In the genomic region with DNA sequence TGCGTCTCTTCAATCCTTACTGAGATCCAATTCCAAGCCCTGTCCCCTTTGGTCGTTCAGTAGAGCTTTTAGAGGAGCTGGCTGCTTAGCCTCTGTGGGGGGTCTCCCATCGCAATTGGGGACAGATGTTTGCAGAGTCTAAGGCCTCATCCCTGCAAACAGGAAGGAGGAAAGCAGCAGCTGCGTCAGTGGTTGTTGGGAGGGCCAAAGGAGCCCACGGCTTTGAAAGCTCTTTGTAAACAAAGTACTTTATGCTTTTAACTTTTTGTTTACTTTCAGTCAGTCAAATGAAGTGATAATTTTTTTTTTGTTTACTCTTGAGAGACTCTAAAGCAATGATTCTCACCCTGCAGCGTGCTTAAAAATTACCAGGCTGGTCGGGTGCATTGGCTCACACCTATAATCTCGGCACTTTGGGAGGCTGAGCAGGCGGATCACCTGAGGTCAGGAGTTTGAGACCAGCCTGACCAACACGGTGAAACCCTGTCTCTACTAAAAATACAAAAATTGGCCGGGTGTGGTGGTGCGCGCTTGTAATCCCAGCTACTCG, we compare ENCODE assay signal across 1 cellular context.
TF ChIP-seq lines count a peak whose summit lies in the region.

No MANE protein-coding gene starts in this region.

TF ChIP-seq in HepG2, 621 proteins besides CTCF, POLR2A, EP300 and RAD21 (continued from another document and continues in another):
- TF ChIP-seq, protein P1, sequence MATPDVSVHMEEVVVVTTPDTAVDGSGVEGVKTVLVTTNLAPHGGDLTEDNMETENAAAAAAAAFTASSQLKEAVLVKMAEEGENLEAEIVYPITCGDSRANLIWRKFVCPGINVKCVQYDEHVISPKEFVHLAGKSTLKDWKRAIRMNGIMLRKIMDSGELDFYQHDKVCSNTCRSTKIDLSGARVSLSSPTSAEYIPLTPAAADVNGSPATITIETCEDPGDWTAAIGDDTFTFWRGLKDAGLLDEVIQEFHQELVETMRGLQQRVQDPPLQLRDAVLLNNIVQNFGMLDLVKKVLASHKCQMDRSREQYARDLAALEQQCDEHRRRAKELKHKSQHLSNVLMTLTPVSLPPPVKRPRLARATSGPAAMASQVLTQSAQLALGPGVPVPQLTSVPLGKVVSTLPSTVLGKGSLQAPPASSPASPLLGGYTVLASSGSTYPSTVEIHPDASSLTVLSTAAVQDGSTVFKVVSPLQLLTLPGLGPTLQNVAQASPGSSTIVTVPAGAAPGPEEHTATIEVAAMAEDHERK (CRISPR knock-in tag; IDR thresholded peaks at IDR 0.05; ENCODE audit: low read depth) = 0 out of 2 replicates have a peak, but pooled peaks have one; percentile 18
- TF ChIP-seq ZFX (CRISPR knock-in tag; IDR thresholded peaks at IDR 0.05; ENCODE audit: low read depth) (peak; percentile 47; the same call in 1 of the 2 replicates), MLLT10 (CRISPR knock-in tag; IDR thresholded peaks at IDR 0.05) (no peak), JUNB (CRISPR knock-in tag; IDR thresholded peaks at IDR 0.05; ENCODE audit: borderline replicate concordance) (no peak), ZNF24 (IDR thresholded peaks at IDR 0.05) (no peak), SNAI1 (CRISPR knock-in tag; IDR thresholded peaks at IDR 0.05; ENCODE audit: borderline replicate concordance) (0 out of 2 replicates have a peak, but pooled peaks have one; percentile 14), KDM5A (IDR thresholded peaks at IDR 0.05; ENCODE audit: borderline replicate concordance, low read length) (no peak), HNRNPUL1 (IDR thresholded peaks at IDR 0.05; ENCODE audit: low read depth, low read length) (no peak), TMF1 (CRISPR knock-in tag; IDR thresholded peaks at IDR 0.05; ENCODE audit: low read depth) (no peak), IKZF4 (CRISPR knock-in tag; IDR thresholded peaks at IDR 0.05; ENCODE audit: borderline replicate concordance, low read depth, not compliant biosample characterization) (no peak), ZNF564 (CRISPR knock-in tag; IDR thresholded peaks at IDR 0.05) (no peak), ZNF230 (CRISPR knock-in tag; IDR thresholded peaks at IDR 0.05) (no peak), ZBTB1 (CRISPR knock-in tag; IDR thresholded peaks at IDR 0.05; ENCODE audit: borderline replicate concordance) (no peak), DMAP1 (CRISPR knock-in tag; IDR thresholded peaks at IDR 0.05) (no peak), ZNF660 (CRISPR knock-in tag; IDR thresholded peaks at IDR 0.05; ENCODE audit: borderline replicate concordance, low read depth) (no peak), ZSCAN29 (CRISPR knock-in tag; conservative IDR thresholded peaks at IDR 0.05) (no peak), ZNF776 (CRISPR knock-in tag; IDR thresholded peaks at IDR 0.05) (no peak), ZNF788 (CRISPR knock-in tag; IDR thresholded peaks at IDR 0.05; ENCODE audit: borderline replicate concordance) (peak; percentile 27; the same call in 1 of the 2 replicates), ZNF138 (CRISPR knock-in tag; IDR thresholded peaks at IDR 0.05; ENCODE audit: low read depth) (no peak), ZNF724P (CRISPR knock-in tag; IDR thresholded peaks at IDR 0.05; ENCODE audit: borderline replicate concordance) (no peak), CHD2 (IDR thresholded peaks at IDR 0.05; ENCODE audit: low read depth, low read length) (no peak), SMAD9 (CRISPR knock-in tag; IDR thresholded peaks at IDR 0.05) (no peak), ISX (CRISPR knock-in tag; conservative IDR thresholded peaks at IDR 0.05) (no peak), GFI1 (CRISPR knock-in tag; IDR thresholded peaks at IDR 0.05; ENCODE audit: borderline replicate concordance) (peak; percentile 82), TBP (CRISPR knock-in tag; IDR thresholded peaks at IDR 0.05) (no peak), ZFP36 (IDR thresholded peaks at IDR 0.05; ENCODE audit: borderline replicate concordance, low read depth, low read length, partially characterized antibody) (no peak), EHMT2 (IDR thresholded peaks at IDR 0.05; ENCODE audit: borderline replicate concordance, low read depth, low read length) (no peak), ZNF777 (CRISPR knock-in tag; IDR thresholded peaks at IDR 0.05) (no peak), NFE2L2 (IDR thresholded peaks at IDR 0.05; ENCODE audit: low read length) (no peak)
- TF ChIP-seq, protein P2, sequence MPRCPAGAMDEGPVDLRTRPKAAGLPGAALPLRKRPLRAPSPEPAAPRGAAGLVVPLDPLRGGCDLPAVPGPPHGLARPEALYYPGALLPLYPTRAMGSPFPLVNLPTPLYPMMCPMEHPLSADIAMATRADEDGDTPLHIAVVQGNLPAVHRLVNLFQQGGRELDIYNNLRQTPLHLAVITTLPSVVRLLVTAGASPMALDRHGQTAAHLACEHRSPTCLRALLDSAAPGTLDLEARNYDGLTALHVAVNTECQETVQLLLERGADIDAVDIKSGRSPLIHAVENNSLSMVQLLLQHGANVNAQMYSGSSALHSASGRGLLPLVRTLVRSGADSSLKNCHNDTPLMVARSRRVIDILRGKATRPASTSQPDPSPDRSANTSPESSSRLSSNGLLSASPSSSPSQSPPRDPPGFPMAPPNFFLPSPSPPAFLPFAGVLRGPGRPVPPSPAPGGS (CRISPR knock-in tag; IDR thresholded peaks at IDR 0.05) = no peak
- TF ChIP-seq, protein P3, sequence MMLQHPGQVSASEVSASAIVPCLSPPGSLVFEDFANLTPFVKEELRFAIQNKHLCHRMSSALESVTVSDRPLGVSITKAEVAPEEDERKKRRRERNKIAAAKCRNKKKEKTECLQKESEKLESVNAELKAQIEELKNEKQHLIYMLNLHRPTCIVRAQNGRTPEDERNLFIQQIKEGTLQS (CRISPR knock-in tag; IDR thresholded peaks at IDR 0.05) = no peak
- TF ChIP-seq, protein P4, sequence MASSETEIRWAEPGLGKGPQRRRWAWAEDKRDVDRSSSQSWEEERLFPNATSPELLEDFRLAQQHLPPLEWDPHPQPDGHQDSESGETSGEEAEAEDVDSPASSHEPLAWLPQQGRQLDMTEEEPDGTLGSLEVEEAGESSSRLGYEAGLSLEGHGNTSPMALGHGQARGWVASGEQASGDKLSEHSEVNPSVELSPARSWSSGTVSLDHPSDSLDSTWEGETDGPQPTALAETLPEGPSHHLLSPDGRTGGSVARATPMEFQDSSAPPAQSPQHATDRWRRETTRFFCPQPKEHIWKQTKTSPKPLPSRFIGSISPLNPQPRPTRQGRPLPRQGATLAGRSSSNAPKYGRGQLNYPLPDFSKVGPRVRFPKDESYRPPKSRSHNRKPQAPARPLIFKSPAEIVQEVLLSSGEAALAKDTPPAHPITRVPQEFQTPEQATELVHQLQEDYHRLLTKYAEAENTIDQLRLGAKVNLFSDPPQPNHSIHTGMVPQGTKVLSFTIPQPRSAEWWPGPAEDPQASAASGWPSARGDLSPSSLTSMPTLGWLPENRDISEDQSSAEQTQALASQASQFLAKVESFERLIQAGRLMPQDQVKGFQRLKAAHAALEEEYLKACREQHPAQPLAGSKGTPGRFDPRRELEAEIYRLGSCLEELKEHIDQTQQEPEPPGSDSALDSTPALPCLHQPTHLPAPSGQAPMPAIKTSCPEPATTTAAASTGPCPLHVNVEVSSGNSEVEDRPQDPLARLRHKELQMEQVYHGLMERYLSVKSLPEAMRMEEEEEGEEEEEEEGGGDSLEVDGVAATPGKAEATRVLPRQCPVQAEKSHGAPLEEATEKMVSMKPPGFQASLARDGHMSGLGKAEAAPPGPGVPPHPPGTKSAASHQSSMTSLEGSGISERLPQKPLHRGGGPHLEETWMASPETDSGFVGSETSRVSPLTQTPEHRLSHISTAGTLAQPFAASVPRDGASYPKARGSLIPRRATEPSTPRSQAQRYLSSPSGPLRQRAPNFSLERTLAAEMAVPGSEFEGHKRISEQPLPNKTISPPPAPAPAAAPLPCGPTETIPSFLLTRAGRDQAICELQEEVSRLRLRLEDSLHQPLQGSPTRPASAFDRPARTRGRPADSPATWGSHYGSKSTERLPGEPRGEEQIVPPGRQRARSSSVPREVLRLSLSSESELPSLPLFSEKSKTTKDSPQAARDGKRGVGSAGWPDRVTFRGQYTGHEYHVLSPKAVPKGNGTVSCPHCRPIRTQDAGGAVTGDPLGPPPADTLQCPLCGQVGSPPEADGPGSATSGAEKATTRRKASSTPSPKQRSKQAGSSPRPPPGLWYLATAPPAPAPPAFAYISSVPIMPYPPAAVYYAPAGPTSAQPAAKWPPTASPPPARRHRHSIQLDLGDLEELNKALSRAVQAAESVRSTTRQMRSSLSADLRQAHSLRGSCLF (CRISPR knock-in tag; IDR thresholded peaks at IDR 0.05; ENCODE audit: borderline replicate concordance) = no peak
- TF ChIP-seq, protein P5, sequence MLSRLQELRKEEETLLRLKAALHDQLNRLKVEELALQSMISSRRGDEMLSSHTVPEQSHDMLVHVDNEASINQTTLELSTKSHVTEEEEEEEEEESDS (CRISPR knock-in tag; IDR thresholded peaks at IDR 0.05; ENCODE audit: borderline replicate concordance) = no peak
- TF ChIP-seq, protein P6, sequence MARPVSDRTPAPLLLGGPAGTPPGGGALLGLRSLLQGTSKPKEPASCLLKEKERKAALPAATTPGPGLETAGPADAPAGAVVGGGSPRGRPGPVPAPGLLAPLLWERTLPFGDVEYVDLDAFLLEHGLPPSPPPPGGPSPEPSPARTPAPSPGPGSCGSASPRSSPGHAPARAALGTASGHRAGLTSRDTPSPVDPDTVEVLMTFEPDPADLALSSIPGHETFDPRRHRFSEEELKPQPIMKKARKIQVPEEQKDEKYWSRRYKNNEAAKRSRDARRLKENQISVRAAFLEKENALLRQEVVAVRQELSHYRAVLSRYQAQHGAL (CRISPR knock-in tag; IDR thresholded peaks at IDR 0.05; ENCODE audit: not compliant biosample characterization) = no peak
- TF ChIP-seq, protein P7, sequence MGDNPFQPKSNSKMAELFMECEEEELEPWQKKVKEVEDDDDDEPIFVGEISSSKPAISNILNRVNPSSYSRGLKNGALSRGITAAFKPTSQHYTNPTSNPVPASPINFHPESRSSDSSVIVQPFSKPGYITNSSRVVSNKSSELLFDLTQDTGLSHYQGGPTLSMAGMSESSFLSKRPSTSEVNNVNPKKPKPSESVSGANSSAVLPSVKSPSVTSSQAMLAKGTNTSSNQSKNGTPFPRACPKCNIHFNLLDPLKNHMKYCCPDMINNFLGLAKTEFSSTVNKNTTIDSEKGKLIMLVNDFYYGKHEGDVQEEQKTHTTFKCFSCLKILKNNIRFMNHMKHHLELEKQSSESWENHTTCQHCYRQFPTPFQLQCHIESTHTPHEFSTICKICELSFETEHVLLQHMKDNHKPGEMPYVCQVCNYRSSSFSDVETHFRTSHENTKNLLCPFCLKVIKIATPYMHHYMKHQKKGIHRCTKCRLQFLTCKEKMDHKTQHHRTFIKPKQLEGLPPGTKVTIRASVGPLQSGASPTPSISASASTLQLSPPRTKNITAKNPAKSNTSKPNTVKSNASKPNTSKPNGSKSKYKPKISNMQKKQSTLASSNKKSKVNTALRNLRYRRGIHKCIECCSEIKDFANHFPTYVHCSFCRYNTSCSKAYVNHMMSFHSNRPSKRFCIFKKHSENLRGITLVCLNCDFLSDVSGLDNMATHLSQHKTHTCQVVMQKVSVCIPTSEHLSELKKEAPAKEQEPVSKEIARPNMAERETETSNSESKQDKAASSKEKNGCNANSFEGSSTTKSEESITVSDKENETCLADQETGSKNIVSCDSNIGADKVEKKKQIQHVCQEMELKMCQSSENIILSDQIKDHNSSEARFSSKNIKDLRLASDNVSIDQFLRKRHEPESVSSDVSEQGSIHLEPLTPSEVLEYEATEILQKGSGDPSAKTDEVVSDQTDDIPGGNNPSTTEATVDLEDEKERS (CRISPR knock-in tag; IDR thresholded peaks at IDR 0.05) = no peak
- TF ChIP-seq, protein P8, sequence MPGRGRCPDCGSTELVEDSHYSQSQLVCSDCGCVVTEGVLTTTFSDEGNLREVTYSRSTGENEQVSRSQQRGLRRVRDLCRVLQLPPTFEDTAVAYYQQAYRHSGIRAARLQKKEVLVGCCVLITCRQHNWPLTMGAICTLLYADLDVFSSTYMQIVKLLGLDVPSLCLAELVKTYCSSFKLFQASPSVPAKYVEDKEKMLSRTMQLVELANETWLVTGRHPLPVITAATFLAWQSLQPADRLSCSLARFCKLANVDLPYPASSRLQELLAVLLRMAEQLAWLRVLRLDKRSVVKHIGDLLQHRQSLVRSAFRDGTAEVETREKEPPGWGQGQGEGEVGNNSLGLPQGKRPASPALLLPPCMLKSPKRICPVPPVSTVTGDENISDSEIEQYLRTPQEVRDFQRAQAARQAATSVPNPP (CRISPR knock-in tag; IDR thresholded peaks at IDR 0.05) = 0 out of 2 replicates have a peak, but pooled peaks have one; percentile 35
- TF ChIP-seq, protein P9, sequence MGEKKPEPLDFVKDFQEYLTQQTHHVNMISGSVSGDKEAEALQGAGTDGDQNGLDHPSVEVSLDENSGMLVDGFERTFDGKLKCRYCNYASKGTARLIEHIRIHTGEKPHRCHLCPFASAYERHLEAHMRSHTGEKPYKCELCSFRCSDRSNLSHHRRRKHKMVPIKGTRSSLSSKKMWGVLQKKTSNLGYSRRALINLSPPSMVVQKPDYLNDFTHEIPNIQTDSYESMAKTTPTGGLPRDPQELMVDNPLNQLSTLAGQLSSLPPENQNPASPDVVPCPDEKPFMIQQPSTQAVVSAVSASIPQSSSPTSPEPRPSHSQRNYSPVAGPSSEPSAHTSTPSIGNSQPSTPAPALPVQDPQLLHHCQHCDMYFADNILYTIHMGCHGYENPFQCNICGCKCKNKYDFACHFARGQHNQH (CRISPR knock-in tag; IDR thresholded peaks at IDR 0.05) = peak; percentile 50; the same call in 1 of the 2 replicates
- TF ChIP-seq, protein P10, sequence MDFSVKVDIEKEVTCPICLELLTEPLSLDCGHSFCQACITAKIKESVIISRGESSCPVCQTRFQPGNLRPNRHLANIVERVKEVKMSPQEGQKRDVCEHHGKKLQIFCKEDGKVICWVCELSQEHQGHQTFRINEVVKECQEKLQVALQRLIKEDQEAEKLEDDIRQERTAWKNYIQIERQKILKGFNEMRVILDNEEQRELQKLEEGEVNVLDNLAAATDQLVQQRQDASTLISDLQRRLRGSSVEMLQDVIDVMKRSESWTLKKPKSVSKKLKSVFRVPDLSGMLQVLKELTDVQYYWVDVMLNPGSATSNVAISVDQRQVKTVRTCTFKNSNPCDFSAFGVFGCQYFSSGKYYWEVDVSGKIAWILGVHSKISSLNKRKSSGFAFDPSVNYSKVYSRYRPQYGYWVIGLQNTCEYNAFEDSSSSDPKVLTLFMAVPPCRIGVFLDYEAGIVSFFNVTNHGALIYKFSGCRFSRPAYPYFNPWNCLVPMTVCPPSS (IDR thresholded peaks at IDR 0.05) = no peak
- TF ChIP-seq, protein P11, sequence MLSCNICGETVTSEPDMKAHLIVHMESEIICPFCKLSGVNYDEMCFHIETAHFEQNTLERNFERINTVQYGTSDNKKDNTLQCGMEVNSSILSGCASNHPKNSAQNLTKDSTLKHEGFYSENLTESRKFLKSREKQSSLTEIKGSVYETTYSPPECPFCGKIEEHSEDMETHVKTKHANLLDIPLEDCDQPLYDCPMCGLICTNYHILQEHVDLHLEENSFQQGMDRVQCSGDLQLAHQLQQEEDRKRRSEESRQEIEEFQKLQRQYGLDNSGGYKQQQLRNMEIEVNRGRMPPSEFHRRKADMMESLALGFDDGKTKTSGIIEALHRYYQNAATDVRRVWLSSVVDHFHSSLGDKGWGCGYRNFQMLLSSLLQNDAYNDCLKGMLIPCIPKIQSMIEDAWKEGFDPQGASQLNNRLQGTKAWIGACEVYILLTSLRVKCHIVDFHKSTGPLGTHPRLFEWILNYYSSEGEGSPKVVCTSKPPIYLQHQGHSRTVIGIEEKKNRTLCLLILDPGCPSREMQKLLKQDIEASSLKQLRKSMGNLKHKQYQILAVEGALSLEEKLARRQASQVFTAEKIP (CRISPR knock-in tag; IDR thresholded peaks at IDR 0.05; ENCODE audit: borderline replicate concordance) = no peak
- TF ChIP-seq, protein P12, sequence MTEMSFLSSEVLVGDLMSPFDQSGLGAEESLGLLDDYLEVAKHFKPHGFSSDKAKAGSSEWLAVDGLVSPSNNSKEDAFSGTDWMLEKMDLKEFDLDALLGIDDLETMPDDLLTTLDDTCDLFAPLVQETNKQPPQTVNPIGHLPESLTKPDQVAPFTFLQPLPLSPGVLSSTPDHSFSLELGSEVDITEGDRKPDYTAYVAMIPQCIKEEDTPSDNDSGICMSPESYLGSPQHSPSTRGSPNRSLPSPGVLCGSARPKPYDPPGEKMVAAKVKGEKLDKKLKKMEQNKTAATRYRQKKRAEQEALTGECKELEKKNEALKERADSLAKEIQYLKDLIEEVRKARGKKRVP (CRISPR knock-in tag; IDR thresholded peaks at IDR 0.05) = peak in 1 of 2 experiments; percentile 57; a peak in 2 of 4 replicates
